ENCODE assay signal across 13 cellular contexts in the genomic region with DNA sequence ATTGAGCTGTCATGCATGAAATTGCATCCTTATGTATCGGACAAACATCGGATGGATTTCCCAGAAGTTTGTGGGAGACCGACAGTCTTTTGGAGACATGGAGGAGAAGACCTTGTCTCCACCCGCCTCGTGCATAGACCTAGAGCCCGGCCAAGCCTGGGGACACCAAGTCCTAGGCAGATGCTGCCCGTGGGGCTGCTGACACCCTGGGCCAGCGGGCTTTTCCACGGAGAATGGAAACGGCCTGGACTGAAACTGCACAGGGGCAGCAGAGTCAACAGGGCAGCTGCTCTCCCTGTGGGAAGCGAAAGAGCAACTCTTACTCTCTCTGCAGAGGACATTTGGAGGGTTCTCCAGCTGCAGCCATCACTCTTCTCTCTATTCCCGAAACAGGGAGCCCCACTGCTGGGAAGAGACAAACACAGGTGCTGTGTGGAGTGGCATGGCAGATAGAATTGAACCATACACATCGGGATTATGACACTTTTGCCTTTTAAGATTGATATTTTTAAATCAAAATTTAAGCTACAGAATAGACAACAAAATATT.
A peak's percentile ranks its signal among the peaks of the same experiment; 100 is the strongest.
DNase-seq lines count a peak whose midpoint lies in the region; ATAC-seq and TF ChIP-seq lines count a peak whose summit lies in the region.
"Had no signal": no experiment of that assay in that cellular context is flagged by ENCODE, and none has a peak within 500 bp of the region (broad histone marks: within the 10 kb centered on the region; RNA-seq: fewer than 3 reads in every experiment).

No MANE protein-coding gene starts in this region.

- H3K4me3 Mint-ChIP-seq in activated T-helper 17 cell treated with anti-CD3 and anti-CD28 coated beads, Interleukin-2, amount 50 U/mL, for 72 hours, result peak overlapping the region; percentile 44
- no peak overlapping the region for H3K4me3 Mint-ChIP-seq in CD4-positive, alpha-beta T cell

- H3K79me2 ChIP-seq in ACC112 (ENCODE audit: control insufficient read depth, insufficient read depth, low read length, unreplicated experiment), result no peaks in the 10 kb centered on the region

- H3K4me3 ChIP-seq in ACC112 (ENCODE audit: low read depth, low read length), result peak overlapping the region; percentile 87
- H3K4me3 ChIP-seq: thyroid gland had no signal

- TF ChIP-seq CTCF in CD4-positive, alpha-beta T cell (IDR thresholded peaks at IDR 0.05), result no peak

- H3K27ac ChIP-seq in ACC112 (ENCODE audit: low read depth, low read length), result no peak overlapping the region
- H3K27ac ChIP-seq in CD4-positive, alpha-beta T cell (ENCODE audit: low read depth, low read length), result no peak overlapping the region
- H3K27ac ChIP-seq: thyroid gland had no signal

- peaks cover 5% of the 10 kb centered on the region for H3K4me1 ChIP-seq in ACC112 (ENCODE audit: control insufficient read depth, insufficient read depth, low read length, unreplicated experiment)
- H3K4me1 ChIP-seq: BE2C had no signal

- no peaks in the 10 kb centered on the region for H3K36me3 Mint-ChIP-seq in activated T-helper 17 cell treated with anti-CD3 and anti-CD28 coated beads, Interleukin-2, amount 50 U/mL, for 72 hours (ENCODE audit: low read depth)
- no peaks in the 10 kb centered on the region for H3K36me3 Mint-ChIP-seq in CD4-positive, alpha-beta T cell (ENCODE audit: low read depth)

- peak overlapping the region; percentile 100 for H2AFZ ChIP-seq in ACC112 (ENCODE audit: low read length, unreplicated experiment)

- H3K27me3 Mint-ChIP-seq in activated T-helper 17 cell treated with anti-CD3 and anti-CD28 coated beads, Interleukin-2, amount 50 U/mL, for 72 hours, result no peaks in the 10 kb centered on the region
- no peaks in the 10 kb centered on the region for H3K27me3 Mint-ChIP-seq in CD4-positive, alpha-beta T cell

- no peaks in the 10 kb centered on the region for H3K36me3 ChIP-seq in ACC112 (ENCODE audit: insufficient read depth, low read length)
- H3K36me3 ChIP-seq: BE2C, thyroid gland had no signal

- no peak overlapping the region for H3K27ac Mint-ChIP-seq in activated T-helper 17 cell treated with anti-CD3 and anti-CD28 coated beads, Interleukin-2, amount 50 U/mL, for 72 hours
- no peak overlapping the region for H3K27ac Mint-ChIP-seq in CD4-positive, alpha-beta T cell

- H3K9me3 Mint-ChIP-seq in activated T-helper 17 cell treated with anti-CD3 and anti-CD28 coated beads, Interleukin-2, amount 50 U/mL, for 72 hours, result no peaks in the 10 kb centered on the region
- H3K9me3 Mint-ChIP-seq in CD4-positive, alpha-beta T cell, result no peaks in the 10 kb centered on the region

- H3K27me3 ChIP-seq in ACC112 (ENCODE audit: insufficient read depth, low read length), result no peaks in the 10 kb centered on the region
- H3K27me3 ChIP-seq in CD4-positive, alpha-beta T cell (ENCODE audit: control insufficient read depth, insufficient read depth, low read length), result no peaks in the 10 kb centered on the region
- H3K27me3 ChIP-seq: BE2C, thyroid gland had no signal

- ATAC-seq in activated T-helper 17 cell treated with anti-CD3 and anti-CD28 coated beads, Interleukin-2, amount 50 U/mL, for 72 hours (replicated peaks), result no peak
- no peak for ATAC-seq in CD4-positive, alpha-beta T cell (ENCODE audit: poor library complexity)
- no peak for ATAC-seq in GM21526 (IDR thresholded peaks at IDR 0.05; ENCODE audit: low FRiP score, unreplicated experiment)

- H3K9me3 ChIP-seq in CD4-positive, alpha-beta T cell (ENCODE audit: control insufficient read depth, low read length), result no peaks in the 10 kb centered on the region
- H3K9me3 ChIP-seq: BE2C, thyroid gland had no signal

- no peaks in the 10 kb centered on the region for H3K4me1 Mint-ChIP-seq in activated T-helper 17 cell treated with anti-CD3 and anti-CD28 coated beads, Interleukin-2, amount 50 U/mL, for 72 hours
- peaks cover 10% of the 10 kb centered on the region for H3K4me1 Mint-ChIP-seq in CD4-positive, alpha-beta T cell (ENCODE audit: low read depth)

- intact Hi-C loops in CD4-positive, alpha-beta T cell (cut with DNase I, micrococcal nuclease), result no loop called here

- DNase-seq in LHCN-M2 (ENCODE audit: low read depth), result peak; percentile 61
- DNase-seq in myocyte (ENCODE audit: low read depth), result peak; percentile 77
- DNase-seq in NCI-H226, result no peak
- no peak for DNase-seq in CD4-positive, alpha-beta T cell
- DNase-seq in NCI-H526 (lab: John Stamatoyannopoulos, UW), result no peak
- DNase-seq: anterior cingulate cortex; BE2C; effector CD8-positive, alpha-beta T cell; NCI-H1694 treated with DMSO at 0.1 percent for 48 hours; thyroid gland had no signal

- CTCF ChIA-PET in CD4-positive, alpha-beta T cell (lab: Charles Lee), result no interaction called here

- POLR2A ChIA-PET in CD4-positive, alpha-beta T cell (lab: Charles Lee), result no interaction called here

Comparison
In these comparisons a context has a peak if more than half of its experiments do, and no peak if none do; other contexts are left out.
1. DNase-seq: peak in LHCN-M2 (single experiment) and myocyte (single experiment); none in NCI-H226 (single experiment), CD4-positive, alpha-beta T cell (0 of 10) and NCI-H526 (0 of 2).